In the genomic region with DNA sequence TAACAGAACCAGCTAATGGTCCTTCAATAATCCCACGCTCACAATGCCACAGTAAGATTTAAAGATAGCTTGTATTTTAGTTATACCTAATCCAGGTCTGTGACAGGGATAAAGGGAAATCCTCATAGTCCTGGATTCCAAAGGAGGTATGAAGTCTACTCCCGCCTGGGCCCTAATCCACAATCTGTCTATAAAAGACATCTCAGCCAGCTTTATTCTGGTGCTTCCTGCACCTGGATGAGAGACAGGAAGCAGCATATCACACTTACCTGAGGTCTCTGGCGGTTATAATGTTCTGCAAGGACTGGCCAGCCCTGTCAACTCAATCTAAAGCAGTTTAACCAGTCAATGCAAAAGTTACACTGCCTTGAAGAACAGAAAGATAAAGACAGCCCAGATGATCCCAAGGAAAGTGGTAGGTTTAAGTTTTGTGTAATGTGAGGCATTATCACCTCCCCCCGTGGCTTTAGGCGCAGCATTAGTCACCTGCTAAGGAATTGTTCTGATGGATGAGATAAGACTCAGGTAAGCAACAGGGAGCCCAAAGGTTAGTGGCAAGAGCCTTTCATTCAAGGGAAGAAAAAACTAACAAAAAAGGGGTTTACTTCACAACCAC, we compare ENCODE assay signal across 16 cellular contexts. TPM values are rescaled to one million over a fixed set of nuclear protein-coding genes. Genes with fewer than 3 reads are reported as not detected.
DNase-seq lines count a peak whose midpoint lies in the region; ATAC-seq, FAIRE-seq and TF ChIP-seq lines count a peak whose summit lies in the region.
"Had no signal": no experiment of that assay in that cellular context is flagged by ENCODE, and none has a peak within 500 bp of the region (broad histone marks: within the 10 kb centered on the region; RNA-seq: fewer than 3 reads in every experiment).

No MANE protein-coding gene starts in this region.

- H3K36me3 ChIP-seq in H7 (replicated peaks; ENCODE audit: control insufficient read depth, insufficient read depth, low read length): no peaks in the 10 kb centered on the region
- no peaks in the 10 kb centered on the region for H3K36me3 ChIP-seq in endodermal cell (ENCODE audit: control insufficient read depth, insufficient read depth, low read length)
- no peaks in the 10 kb centered on the region for H3K36me3 ChIP-seq in pancreas
- H3K36me3 ChIP-seq: gastroesophageal sphincter, thoracic aorta had no signal

- H3K9me3 ChIP-seq in endodermal cell (ENCODE audit: control insufficient read depth, low read length): peaks cover 12% of the 10 kb centered on the region
- H3K9me3 ChIP-seq in pancreas: no peaks in the 10 kb centered on the region
- H3K9me3 ChIP-seq: gastroesophageal sphincter, thoracic aorta had no signal

- intact Hi-C loops in pancreas (cut with DNase I): no loop called here
- intact Hi-C loops in natural killer cell (cut with micrococcal nuclease): no loop called here

- H3K9me3 Mint-ChIP-seq in endodermal cell (peaks cover 5% of the 10 kb centered on the region), natural killer cell (no peaks in the 10 kb centered on the region)
- H3K9me3 Mint-ChIP-seq: activated naive CD4-positive, alpha-beta T cell treated with anti-CD3 and anti-CD28 coated beads, Interleukin-2, amount 50 U/mL, for 72 hours; naive B cell had no signal

- H3K27ac Mint-ChIP-seq in endodermal cell: peak overlapping the region; percentile 58
- no peak overlapping the region for H3K27ac Mint-ChIP-seq in natural killer cell
- H3K27ac Mint-ChIP-seq: activated naive CD4-positive, alpha-beta T cell treated with anti-CD3 and anti-CD28 coated beads, Interleukin-2, amount 50 U/mL, for 72 hours; B cell; naive B cell had no signal

- H3K27ac ChIP-seq in endodermal cell (ENCODE audit: low read depth, low read length): peak overlapping the region; percentile 3
- peak overlapping the region in 2 of 4 donors; percentile 6 to 54 for H3K27ac ChIP-seq in pancreas
- H3K27ac ChIP-seq: gastroesophageal sphincter, thoracic aorta had no signal

- peak overlapping the region; percentile 29 for H3K9ac ChIP-seq in endodermal cell (ENCODE audit: extremely low read depth, low read length, poor library complexity, severe bottlenecking)

- ATAC-seq in pancreas (peak; percentile 67 to 72 (median 70)), natural killer cell (no peak), HG02798 (IDR thresholded peaks at IDR 0.05; ENCODE audit: poor library complexity, unreplicated experiment) (no peak)
- ATAC-seq: activated naive CD4-positive, alpha-beta T cell treated with anti-CD3 and anti-CD28 coated beads, Interleukin-2, amount 50 U/mL, for 72 hours; gastroesophageal sphincter had no signal

- H3K27me3 ChIP-seq in H7 (ENCODE audit: control insufficient read depth, insufficient read depth, low read length) (no peaks in the 10 kb centered on the region), endodermal cell (ENCODE audit: control insufficient read depth, insufficient read depth, low read length, poor library complexity, severe bottlenecking) (no peaks in the 10 kb centered on the region), pancreas (no peaks in the 10 kb centered on the region)
- H3K27me3 ChIP-seq: gastroesophageal sphincter had no signal

- no peak overlapping the region for H3K4me3 Mint-ChIP-seq in endodermal cell
- no peak overlapping the region for H3K4me3 Mint-ChIP-seq in natural killer cell
- H3K4me3 Mint-ChIP-seq: B cell, naive B cell had no signal

- TF ChIP-seq CTCF in endodermal cell (conservative IDR thresholded peaks at IDR 0.05) (no peak), pancreas (IDR thresholded peaks at IDR 0.05) (no peak), natural killer cell (IDR thresholded peaks at IDR 0.05) (no peak)

- H3K4me1 Mint-ChIP-seq in endodermal cell: peaks cover 43% of the 10 kb centered on the region
- no peaks in the 10 kb centered on the region for H3K4me1 Mint-ChIP-seq in natural killer cell
- H3K4me1 Mint-ChIP-seq: B cell, naive B cell had no signal

- H3K27me3 Mint-ChIP-seq in endodermal cell (ENCODE audit: insufficient read depth) (peaks cover 35% of the 10 kb centered on the region), natural killer cell (ENCODE audit: low read depth in 2 of 2) (no peaks in the 10 kb centered on the region)
- H3K27me3 Mint-ChIP-seq: B cell had no signal

- H3K4me1 ChIP-seq in endodermal cell (ENCODE audit: control insufficient read depth, insufficient read depth, low read length): peaks cover 39% of the 10 kb centered on the region
- peaks cover 26 to 38% (median 27%) of the 10 kb centered on the region in 3 donors for H3K4me1 ChIP-seq in pancreas
- H3K4me1 ChIP-seq: gastroesophageal sphincter had no signal

- WGBS in endodermal cell (ENCODE audit: insufficient coverage in 1 of 2, insufficient read length in 1 of 2), 2 experiments: 27 to 50% methylated on average over 2 to 4 of the region's 5 CpGs
- 37 to 41% methylated on average over 5 of the region's 5 CpGs for WGBS in pancreas, 2 donors

- H3K36me3 Mint-ChIP-seq in endodermal cell (ENCODE audit: low read depth): no peaks in the 10 kb centered on the region
- H3K36me3 Mint-ChIP-seq in natural killer cell: no peaks in the 10 kb centered on the region
- H3K36me3 Mint-ChIP-seq: activated naive CD4-positive, alpha-beta T cell treated with anti-CD3 and anti-CD28 coated beads, Interleukin-2, amount 50 U/mL, for 72 hours; naive B cell had no signal

- peak; percentile 48 for DNase-seq in H7
- DNase-seq in NCI-H69 (lab: John Stamatoyannopoulos, UW): peak; percentile 32
- DNase-seq in endodermal cell: peak; percentile 89
- DNase-seq in pancreas: no peak
- no peak for DNase-seq in natural killer cell
- no peak for DNase-seq in stimulated activated CD4-positive, alpha-beta T cell treated with anti-CD3 and anti-CD28 coated beads, Interleukin-4, amount 100 ng/mL, for 1 hour
- no peak for DNase-seq in occipital lobe (lab: John Stamatoyannopoulos, UW)
- DNase-seq: erythroblast, naive B cell, NCI-H187 treated with DMSO at 0.1 percent for 48 hours had no signal

- FAIRE-seq in pancreas (lab: Jason Lieb, UNC): no peak
- FAIRE-seq: TTC549 had no signal

- H3K4me3 ChIP-seq in H7 (ENCODE audit: insufficient read depth, low read depth, low read length) (no peak overlapping the region), endodermal cell (ENCODE audit: low read length) (no peak overlapping the region), pancreas (no peak overlapping the region)
- H3K4me3 ChIP-seq: gastroesophageal sphincter, thoracic aorta had no signal

RNA-seq across cellular contexts. Expression of gene PLEKHA7, which starts 57.6 kb away (rescaled TPM):
- 4.2 and 7.6 TPM in 2 replicates for total RNA-seq in H7 (2014; rRNA removed; shearing (Covaris generic))
- total RNA-seq in endodermal cell: 10 to 100 TPM; 17.5 to 21.9 TPM
- polyA plus RNA-seq in endodermal cell (2013, experiment 1 of 2): 19.0 TPM
- 20.8 TPM for polyA plus RNA-seq in endodermal cell (2013, experiment 2 of 2)
- 10 to 100 TPM; 14.9 to 29.9 (median 20.0) TPM for total RNA-seq in pancreas
- polyA plus RNA-seq in pancreas: 10 to 100 TPM; 18.7 to 21.3 TPM
- 1 to 10 TPM in 2 of 3 donors, under 1 TPM in 1; 1.00 to 2.5 (median 1.3) TPM for total RNA-seq in natural killer cell
- 5.5 TPM for total RNA-seq in occipital lobe

Comparison
In these comparisons a context has a peak if more than half of its experiments do, and no peak if none do; other contexts are left out.
1. DNase-seq: peak in H7 (single experiment), NCI-H69 (single experiment) and endodermal cell (single experiment); none in pancreas (0 of 6), natural killer cell (single experiment), stimulated activated CD4-positive, alpha-beta T cell treated with anti-CD3 and anti-CD28 coated beads, Interleukin-4, amount 100 ng/mL, for 1 hour (single experiment) and occipital lobe (single experiment).
2. ATAC-seq: peak in pancreas (4 of 4); none in natural killer cell (0 of 3) and HG02798 (single experiment).